In genomic region chr2:98734157-98734556, GRCh38 we compare ENCODE assay signal across 14 cellular contexts. TPM values are rescaled to one million over a fixed set of nuclear protein-coding genes. Genes with fewer than 3 reads are reported as not detected.
DNase-seq lines count a peak whose midpoint lies in the region; ATAC-seq and TF ChIP-seq lines count a peak whose summit lies in the region.
"Had no signal": no experiment of that assay in that cellular context is flagged by ENCODE, and none has a peak within 500 bp of the region (broad histone marks: within the 10 kb centered on the region; RNA-seq: fewer than 3 reads in every experiment).

No MANE protein-coding gene starts in this region.

- peak overlapping the region; percentile 93 for H3K4me3 Mint-ChIP-seq in activated naive CD4-positive, alpha-beta T cell treated with anti-CD3 and anti-CD28 coated beads, Interleukin-2, amount 50 U/mL, for 24 hours
- peak overlapping the region; percentile 38 for H3K4me3 Mint-ChIP-seq in stimulated activated memory B cell treated with anti-CD40 and anti-IgM and Interleukin-4, amounts not matched to agents 10 μg/mL and 1 μg/mL and 100 μg/mL, for 72 hours

- peak overlapping the region; percentile 85 for H3K27ac ChIP-seq in SK-N-MC
- peak overlapping the region; percentile 7 for H3K27ac ChIP-seq in colonic mucosa
- no peak overlapping the region for H3K27ac ChIP-seq in ascending aorta
- H3K27ac ChIP-seq: foreskin keratinocyte, RWPE1 had no signal

- TF ChIP-seq CTCF in colonic mucosa (IDR thresholded peaks at IDR 0.05) (no peak), ascending aorta (IDR thresholded peaks at IDR 0.05) (no peak)

- H3K36me3 Mint-ChIP-seq in activated naive CD4-positive, alpha-beta T cell treated with anti-CD3 and anti-CD28 coated beads, Interleukin-2, amount 50 U/mL, for 24 hours, result no peaks in the 10 kb centered on the region
- H3K36me3 Mint-ChIP-seq in stimulated activated memory B cell treated with anti-CD40 and anti-IgM and Interleukin-4, amounts not matched to agents 10 μg/mL and 1 μg/mL and 100 μg/mL, for 72 hours, result no peaks in the 10 kb centered on the region

- no peaks in the 10 kb centered on the region for H3K27me3 Mint-ChIP-seq in activated naive CD4-positive, alpha-beta T cell treated with anti-CD3 and anti-CD28 coated beads, Interleukin-2, amount 50 U/mL, for 24 hours
- no peaks in the 10 kb centered on the region for H3K27me3 Mint-ChIP-seq in stimulated activated memory B cell treated with anti-CD40 and anti-IgM and Interleukin-4, amounts not matched to agents 10 μg/mL and 1 μg/mL and 100 μg/mL, for 72 hours

- no peak overlapping the region for H3K9ac ChIP-seq in SK-N-MC (ENCODE audit: insufficient read length)
- H3K9ac ChIP-seq in colonic mucosa (ENCODE audit: low read depth in 2 of 2, low read length in 2 of 2), result peak overlapping the region in 1 of 2 donors; percentile 46

- intact Hi-C loops in colonic mucosa (cut with DNase I) (no loop called here), ascending aorta (cut with DNase I) (loop anchor here (5.0 kb wide), 1 partner anchor 88 kb away; no protein-coding TSS in a partner anchor)

- H3K27me3 ChIP-seq in colonic mucosa, result no peaks in the 10 kb centered on the region
- H3K27me3 ChIP-seq in ascending aorta, result no peaks in the 10 kb centered on the region

- no peak for ATAC-seq in stimulated activated memory B cell treated with anti-CD40 and anti-IgM and Interleukin-4, amounts not matched to agents 10 μg/mL and 1 μg/mL and 100 μg/mL, for 72 hours
- no peak for ATAC-seq in HG02981 (IDR thresholded peaks at IDR 0.05; ENCODE audit: unreplicated experiment)
- ATAC-seq: foreskin keratinocyte had no signal

- DNase-seq in activated naive CD4-positive, alpha-beta T cell (lab: John Stamatoyannopoulos, UW), result no peak
- DNase-seq in SK-N-MC (ENCODE audit: low read depth, low spot score), result no peak
- no peak for DNase-seq in colonic mucosa
- DNase-seq in activated gamma-delta T cell treated with Interleukin-2 at 50 U/mL for 16 hours, result no peak
- no peak for DNase-seq in ascending aorta (ENCODE audit: low spot score in 2 of 2)
- DNase-seq: foreskin keratinocyte; immature natural killer cell; NCI-H146; NCI-H69; stimulated activated CD4-positive, alpha-beta T cell treated with anti-CD3 and anti-CD28 coated beads, Interleukin-2, amount 100 ng/mL, for 48 hours had no signal

- H3K4me3 ChIP-seq in SK-N-MC (no peak overlapping the region), colonic mucosa (no peak overlapping the region), ascending aorta (no peak overlapping the region)

- peaks cover 74% of the 10 kb centered on the region for H3K4me1 Mint-ChIP-seq in activated naive CD4-positive, alpha-beta T cell treated with anti-CD3 and anti-CD28 coated beads, Interleukin-2, amount 50 U/mL, for 24 hours
- H3K4me1 Mint-ChIP-seq in stimulated activated memory B cell treated with anti-CD40 and anti-IgM and Interleukin-4, amounts not matched to agents 10 μg/mL and 1 μg/mL and 100 μg/mL, for 72 hours, result peaks cover 45% of the 10 kb centered on the region

- H3K36me3 ChIP-seq in SK-N-MC (ENCODE audit: insufficient read depth, low read length) (no peaks in the 10 kb centered on the region), colonic mucosa (no peaks in the 10 kb centered on the region), ascending aorta (no peaks in the 10 kb centered on the region)

- H3K27ac Mint-ChIP-seq in activated naive CD4-positive, alpha-beta T cell treated with anti-CD3 and anti-CD28 coated beads, Interleukin-2, amount 50 U/mL, for 24 hours, result peak overlapping the region; percentile 97
- H3K27ac Mint-ChIP-seq in stimulated activated memory B cell treated with anti-CD40 and anti-IgM and Interleukin-4, amounts not matched to agents 10 μg/mL and 1 μg/mL and 100 μg/mL, for 72 hours, result peak overlapping the region; percentile 33

- no peaks in the 10 kb centered on the region for H3K9me3 Mint-ChIP-seq in activated naive CD4-positive, alpha-beta T cell treated with anti-CD3 and anti-CD28 coated beads, Interleukin-2, amount 50 U/mL, for 24 hours
- H3K9me3 Mint-ChIP-seq in stimulated activated memory B cell treated with anti-CD40 and anti-IgM and Interleukin-4, amounts not matched to agents 10 μg/mL and 1 μg/mL and 100 μg/mL, for 72 hours, result no peaks in the 10 kb centered on the region
- H3K9me3 Mint-ChIP-seq: immature natural killer cell had no signal

- H3K4me1 ChIP-seq in colonic mucosa (peaks cover 6% of the 10 kb centered on the region), ascending aorta (peaks cover 3 to 4% of the 10 kb centered on the region in 2 donors)

- H3K9me3 ChIP-seq in SK-N-MC (ENCODE audit: low read depth, low read length) (no peaks in the 10 kb centered on the region), colonic mucosa (no peaks in the 10 kb centered on the region), ascending aorta (no peaks in the 10 kb centered on the region)

RNA-seq across cellular contexts. Expression of gene MGAT4A, which starts 3.2 kb away (rescaled TPM):
- total RNA-seq in colonic mucosa, result 100 to 1,000 TPM; 103 to 125 TPM
- 8.0 TPM for total RNA-seq in ascending aorta

Comparison
In these comparisons a context has a peak if more than half of its experiments do, and no peak if none do; other contexts are left out.
1. H3K27ac ChIP-seq: peak in SK-N-MC (single experiment) and colonic mucosa (single experiment); none in ascending aorta (0 of 2).
2. RNA of gene MGAT4A, which starts 3.2 kb away (total RNA-seq): 103 to 125 TPM in colonic mucosa; 8.0 TPM in ascending aorta (single experiment); every median in the first group is over 10 times any median in the second.